Comparison of ENCODE assay signal across 25 cellular contexts in genomic region chr2:59217360-59217759, GRCh38.
"Had no signal": no experiment of that assay in that cellular context is flagged by ENCODE, and none has a peak within 500 bp of the region (broad histone marks: within the 10 kb centered on the region; RNA-seq: fewer than 3 reads in every experiment).

No MANE protein-coding gene starts in this region.

- H3K27ac ChIP-seq: SK-N-MC, VCaP had no signal

- H3K4me3 ChIP-seq: SK-N-MC had no signal

- DNase-seq: activated CD4-positive, alpha-beta T cell treated with anti-CD3 and anti-CD28 coated beads, Interleukin-2, amount 10 ng/mL, durations not matched to agents 7 days and 5 days; activated CD4-positive, CD25-positive, alpha-beta regulatory T cell; activated CD8-positive, alpha-beta memory T cell treated with anti-CD3 and anti-CD28 coated beads, Interleukin-2, amount 50 U/mL, for 4 hours; activated CD8-positive, alpha-beta T cell treated with anti-CD3 and anti-CD28 coated beads for 36 hours; activated gamma-delta T cell treated with Interleukin-2 at 50 U/mL for 16 hours; activated naive CD4-positive, alpha-beta T cell treated with anti-CD3 and anti-CD28 coated beads, Interleukin-2, amount 10 ng/mL, durations not matched to agents 7 days and 5 days; activated naive CD8-positive, alpha-beta T cell treated with anti-CD3 and anti-CD28 coated beads for 36 hours; activated T-cell treated with anti-CD3 and anti-CD28 coated beads, Interleukin-2, amount 50 U/mL, for 72 hours; cerebellar nuclear complex; IMR-90; Kasumi-1; KBM-7; NCI-H1105 treated with DMSO at 0.1 percent for 48 hours; NCI-H1930; NCI-H2107; NCI-H524; NCI-H774; NK-92 treated with Interleukin-12 subunit alpha and Interleukin-12 subunit beta, amount 100 ng/mL, for 24 hours; OCI-M1; RPMI8226; T-cell had no signal

- ATAC-seq: activated CD8-positive, alpha-beta T cell treated with anti-CD3 and anti-CD28 coated beads for 36 hours; activated T-cell treated with anti-CD3 and anti-CD28 coated beads, Interleukin-2, amount 50 U/mL, for 72 hours; Panc1; Right ventricle myocardium inferior; T-cell had no signal
